ENCODE assay signal across 19 cellular contexts in genomic region chr1:197469620-197470210, GRCh38.
DNase-seq lines count a peak whose midpoint lies in the region; ATAC-seq, FAIRE-seq and TF ChIP-seq lines count a peak whose summit lies in the region.
"Had no signal": no experiment of that assay in that cellular context is flagged by ENCODE, and none has a peak within 500 bp of the region (broad histone marks: within the 10 kb centered on the region; RNA-seq: fewer than 3 reads in every experiment).

No MANE protein-coding gene starts in this region.

- H3K9me3 ChIP-seq in colonic mucosa = no peaks in the 10 kb centered on the region
- H3K9me3 ChIP-seq: thoracic aorta had no signal

- no peaks in the 10 kb centered on the region for H3K9me3 Mint-ChIP-seq in WTC11
- H3K9me3 Mint-ChIP-seq: activated T-helper 2 cell treated with anti-CD3 and anti-CD28 coated beads, Interferon-gamma antibody, Interleukin-2, Interleukin-4, amounts not matched to agents 10 μg/mL and 5 μg/mL and 100 μg/mL, durations not matched to agents 14 hours and 24 hours and 36 hours; natural killer cell treated with Interleukin-12 subunit alpha and Interleukin-12 subunit beta and Interleukin-15 and Interleukin-18, amount 100 ng/mL, for 72 hours; stimulated activated effector memory CD8-positive, alpha-beta T cell treated with anti-CD3 and anti-CD28 coated beads, Interleukin-12 subunit alpha, Interleukin-12 subunit beta, amount 100 ng/mL, for 72 hours had no signal

- no peak for TF ChIP-seq POLR2A in GM12891 (IDR thresholded peaks at IDR 0.05; ENCODE audit: low read depth, low read length)

- no peak overlapping the region for H3K9ac ChIP-seq in colonic mucosa (ENCODE audit: low read depth in 2 of 2, low read length in 2 of 2)

- H3K27me3 Mint-ChIP-seq in WTC11 (ENCODE audit: low read depth) = no peaks in the 10 kb centered on the region

- FAIRE-seq in GM12891 (lab: Jason Lieb, UNC) = no peak

- no peak for TF ChIP-seq CTCF in WTC11 (IDR thresholded peaks at IDR 0.05)
- no peak for TF ChIP-seq CTCF in colonic mucosa (IDR thresholded peaks at IDR 0.05)

- H3K36me3 Mint-ChIP-seq in WTC11 = no peaks in the 10 kb centered on the region
- H3K36me3 Mint-ChIP-seq: activated CD8-positive, alpha-beta memory T cell treated with anti-CD3 and anti-CD28 coated beads, Interleukin-2, amount 10 ng/mL, durations not matched to agents 7 days and 5 days; natural killer cell treated with Interleukin-12 subunit alpha and Interleukin-12 subunit beta and Interleukin-15 and Interleukin-18, amount 100 ng/mL, for 72 hours; stimulated activated effector memory CD8-positive, alpha-beta T cell treated with anti-CD3 and anti-CD28 coated beads, Interleukin-12 subunit alpha, Interleukin-12 subunit beta, amount 100 ng/mL, for 72 hours had no signal

- H3K27ac Mint-ChIP-seq in WTC11 = peak overlapping the region; percentile 3; the same call in 1 of the 2 replicates
- H3K27ac Mint-ChIP-seq: activated CD8-positive, alpha-beta memory T cell treated with anti-CD3 and anti-CD28 coated beads, Interleukin-2, amount 10 ng/mL, durations not matched to agents 7 days and 5 days; activated T-helper 2 cell treated with anti-CD3 and anti-CD28 coated beads, Interferon-gamma antibody, Interleukin-2, Interleukin-4, amounts not matched to agents 10 μg/mL and 5 μg/mL and 100 μg/mL, durations not matched to agents 14 hours and 24 hours and 36 hours; natural killer cell treated with Interleukin-12 subunit alpha and Interleukin-12 subunit beta and Interleukin-15 and Interleukin-18, amount 100 ng/mL, for 72 hours; stimulated activated effector memory CD8-positive, alpha-beta T cell treated with anti-CD3 and anti-CD28 coated beads, Interleukin-12 subunit alpha, Interleukin-12 subunit beta, amount 100 ng/mL, for 72 hours had no signal

- peak; percentile 29 for ATAC-seq in WTC11
- ATAC-seq: activated CD8-positive, alpha-beta memory T cell treated with anti-CD3 and anti-CD28 coated beads, Interleukin-2, amount 10 ng/mL, durations not matched to agents 7 days and 5 days; natural killer cell treated with Interleukin-12 subunit alpha and Interleukin-12 subunit beta and Interleukin-15 and Interleukin-18, amount 100 ng/mL, for 72 hours; Panc1; stimulated activated effector memory CD8-positive, alpha-beta T cell treated with anti-CD3 and anti-CD28 coated beads, Interleukin-12 subunit alpha, Interleukin-12 subunit beta, amount 100 ng/mL, for 72 hours had no signal

- DNase-seq in AML-193 (lab: John Stamatoyannopoulos, UW) = peak; percentile 41 to 50
- peak; percentile 70 for DNase-seq in DMS153 treated with DMSO at 0.1 percent for 48 hours (lab: John Stamatoyannopoulos, UW; ENCODE audit: unreplicated experiment)
- DNase-seq in NCI-H2227 treated with DMSO at 0.1 percent for 48 hours (lab: John Stamatoyannopoulos, UW) = peak; percentile 32
- no peak for DNase-seq in WTC11 (ENCODE audit: low spot score)
- DNase-seq in stimulated activated CD4-positive, alpha-beta T cell treated with anti-CD3 and anti-CD28 coated beads, Interleukin-4, amount 100 ng/mL, for 24 hours = no peak
- no peak for DNase-seq in colonic mucosa
- DNase-seq in HEK293T (ENCODE audit: extremely low spot score) = no peak
- no peak for DNase-seq in GM12891 (ENCODE audit: insufficient read length, low spot score)
- DNase-seq: activated CD4-positive, CD25-positive, alpha-beta regulatory T cell treated with anti-CD3 and anti-CD28 coated beads, Interleukin-2, amount 50 U/mL, for 72 hours; activated CD8-positive, alpha-beta memory T cell treated with anti-CD3 and anti-CD28 coated beads, Interleukin-2, amount 10 ng/mL, durations not matched to agents 7 days and 5 days; islet precursor cell; mammary epithelial cell; NCI-H1436; NCI-H526 had no signal

- H3K36me3 ChIP-seq in colonic mucosa = no peaks in the 10 kb centered on the region
- H3K36me3 ChIP-seq: thoracic aorta had no signal

- intact Hi-C loops in colonic mucosa (cut with DNase I) = no loop called here

- H3K27ac ChIP-seq in colonic mucosa = no peak overlapping the region
- H3K27ac ChIP-seq: thoracic aorta had no signal

- H3K4me3 Mint-ChIP-seq in WTC11 = no peak overlapping the region
- H3K4me3 Mint-ChIP-seq: activated CD8-positive, alpha-beta memory T cell treated with anti-CD3 and anti-CD28 coated beads, Interleukin-2, amount 10 ng/mL, durations not matched to agents 7 days and 5 days; natural killer cell treated with Interleukin-12 subunit alpha and Interleukin-12 subunit beta and Interleukin-15 and Interleukin-18, amount 100 ng/mL, for 72 hours; stimulated activated effector memory CD8-positive, alpha-beta T cell treated with anti-CD3 and anti-CD28 coated beads, Interleukin-12 subunit alpha, Interleukin-12 subunit beta, amount 100 ng/mL, for 72 hours had no signal

- no peaks in the 10 kb centered on the region for H3K4me1 ChIP-seq in colonic mucosa

- POLR2A ChIA-PET in WTC11 (lab: Charles Lee) = no interaction called here
- POLR2A ChIA-PET in HEK293T (lab: Yijun Ruan, JAX) = no interaction called here

- H3K4me3 ChIP-seq in colonic mucosa = no peak overlapping the region
- H3K4me3 ChIP-seq: thoracic aorta had no signal

- peaks cover 42% of the 10 kb centered on the region for H3K4me1 Mint-ChIP-seq in WTC11
- H3K4me1 Mint-ChIP-seq: activated CD8-positive, alpha-beta memory T cell treated with anti-CD3 and anti-CD28 coated beads, Interleukin-2, amount 10 ng/mL, durations not matched to agents 7 days and 5 days; stimulated activated effector memory CD8-positive, alpha-beta T cell treated with anti-CD3 and anti-CD28 coated beads, Interleukin-12 subunit alpha, Interleukin-12 subunit beta, amount 100 ng/mL, for 72 hours had no signal

- no peaks in the 10 kb centered on the region for H3K27me3 ChIP-seq in colonic mucosa

- CTCF ChIA-PET in WTC11 (lab: Charles Lee) = interaction anchor here (1.2 to 1.4 kb wide), 2 partner anchors 50 to 69 kb away, joined by 3 read pairs; no protein-coding TSS in a partner anchor
- CTCF ChIA-PET in HEK293T (lab: Yijun Ruan, JAX) = no interaction called here

TF ChIP-seq in WTC11, 78 proteins besides CTCF, POLR2A, EP300 and RAD21:
- no peak for TF ChIP-seq TCF7 (CRISPR knock-in tag; IDR thresholded peaks at IDR 0.05; ENCODE audit: low read depth)
TF ChIP-seq in WTC11: peak in this region for 0.

TF ChIP-seq in HEK293T, 16 proteins besides CTCF, POLR2A, EP300 and RAD21:
- no peak for TF ChIP-seq ARNT (IDR thresholded peaks at IDR 0.05)

TF ChIP-seq in GM12891, 5 proteins besides CTCF, POLR2A, EP300 and RAD21:
- TF ChIP-seq POLR2AphosphoS5 (IDR thresholded peaks at IDR 0.05; ENCODE audit: low read depth, low read length) = no peak
- TF ChIP-seq SPI1 (IDR thresholded peaks at IDR 0.05; ENCODE audit: low read depth, low read length) = no peak
- TF ChIP-seq POU2F2 (IDR thresholded peaks at IDR 0.05; ENCODE audit: low read depth, low read length) = no peak
- TF ChIP-seq TAF1 (IDR thresholded peaks at IDR 0.05; ENCODE audit: low read depth, low read length) = no peak
- TF ChIP-seq PAX5 (IDR thresholded peaks at IDR 0.05; ENCODE audit: insufficient read depth, low read length, severe bottlenecking) = no peak

Comparison
In these comparisons a context has a peak if more than half of its experiments do, and no peak if none do; other contexts are left out.
1. DNase-seq: peak in AML-193 (2 of 2), DMS153 treated with DMSO at 0.1 percent for 48 hours (single experiment) and NCI-H2227 treated with DMSO at 0.1 percent for 48 hours (single experiment); none in WTC11 (single experiment), stimulated activated CD4-positive, alpha-beta T cell treated with anti-CD3 and anti-CD28 coated beads, Interleukin-4, amount 100 ng/mL, for 24 hours (single experiment), colonic mucosa (single experiment), HEK293T (single experiment) and GM12891 (single experiment).